In genomic region chr7:128781126-128781525, GRCh38 we compare ENCODE assay signal across 23 cellular contexts. TPM values are rescaled to one million over a fixed set of nuclear protein-coding genes. Genes with fewer than 3 reads are reported as not detected.
DNase-seq lines count a peak whose midpoint lies in the region; ATAC-seq and TF ChIP-seq lines count a peak whose summit lies in the region.
"Had no signal": no experiment of that assay in that cellular context is flagged by ENCODE, and none has a peak within 500 bp of the region (broad histone marks: within the 10 kb centered on the region; RNA-seq: fewer than 3 reads in every experiment).

No MANE protein-coding gene starts in this region.

- H3K27me3 Mint-ChIP-seq in HFFc6 (ENCODE audit: insufficient read depth) (peaks cover 15% of the 10 kb centered on the region), CD14-positive monocyte (ENCODE audit: low read depth in 3 of 3) (peaks cover 2 to 8% (median 8%) of the 10 kb centered on the region in 3 donors)
- H3K27me3 Mint-ChIP-seq: activated CD4-positive, alpha-beta memory T cell treated with anti-CD3 and anti-CD28 coated beads for 36 hours had no signal

- ATAC-seq in sciatic nerve (peak; percentile 80), GM19455 (IDR thresholded peaks at IDR 0.05; ENCODE audit: unreplicated experiment) (no peak), GM21526 (IDR thresholded peaks at IDR 0.05; ENCODE audit: low FRiP score, unreplicated experiment) (no peak)
- ATAC-seq: naive thymus-derived CD8-positive, alpha-beta T cell had no signal

- peak; percentile 38 for DNase-seq in AG04450 (ENCODE audit: low read depth, low spot score)
- DNase-seq in HFFc6, result peak; percentile 39
- DNase-seq in fibroblast of peridontal ligament (ENCODE audit: extremely low read depth), result peak; percentile 49
- DNase-seq in sciatic nerve (ENCODE audit: low spot score), result no peak
- DNase-seq in HUDEP-2 (lab: John Stamatoyannopoulos, UW; ENCODE audit: unreplicated experiment in 76 of 76), result no peak
- DNase-seq in CD14-positive monocyte (ENCODE audit: low spot score), result no peak
- DNase-seq: activated CD4-positive, alpha-beta memory T cell treated with anti-CD3 and anti-CD28 coated beads for 36 hours; activated naive CD4-positive, alpha-beta T cell treated with anti-CD3 and anti-CD28 coated beads, Interleukin-2, amount 50 U/mL, for 16 hours; activated T-cell treated with anti-CD3 and anti-CD28 coated beads, Interleukin-2, amount 50 U/mL, for 1 hour; brain microvascular endothelial cell; left ventricle myocardium inferior; naive thymus-derived CD8-positive, alpha-beta T cell; stimulated activated CD4-positive, alpha-beta T cell treated with anti-CD3 and anti-CD28 coated beads, Interleukin-15, amount 100 ng/mL, for 24 hours; stimulated activated naive CD4-positive, alpha-beta T cell had no signal

- peak overlapping the region; percentile 24 for H3K27ac ChIP-seq in AG04450 (ENCODE audit: low read depth, low read length)
- H3K27ac ChIP-seq: brain microvascular endothelial cell, left ventricle myocardium inferior, prostate gland, RWPE1 had no signal

- H3K4me1 Mint-ChIP-seq in HFFc6 (ENCODE audit: low read depth), result peaks cover 33% of the 10 kb centered on the region
- H3K4me1 Mint-ChIP-seq in CD14-positive monocyte, result peaks cover 2% of the 10 kb centered on the region
- H3K4me1 Mint-ChIP-seq: naive thymus-derived CD8-positive, alpha-beta T cell had no signal

- H3K4me3 Mint-ChIP-seq in HFFc6 (no peak overlapping the region), CD14-positive monocyte (no peak overlapping the region)
- H3K4me3 Mint-ChIP-seq: activated CD4-positive, alpha-beta memory T cell treated with anti-CD3 and anti-CD28 coated beads for 36 hours; naive thymus-derived CD8-positive, alpha-beta T cell had no signal

- H3K36me3 Mint-ChIP-seq in HFFc6 (ENCODE audit: low read depth) (peaks cover 18% of the 10 kb centered on the region), CD14-positive monocyte (peaks cover 0 to 4% of the 10 kb centered on the region in 2 donors)

- CTCF ChIA-PET in AG04450 (lab: Charles Lee), result no interaction called here

- POLR2A ChIA-PET in AG04450 (lab: Yijun Ruan, JAX), result interaction anchor here (0.5 to 1.9 kb wide), 4 partner anchors 13 to 102 kb away, joined by 3 to 6 read pairs (median 5); no protein-coding TSS in a partner anchor

- peaks cover 8% of the 10 kb centered on the region for H3K9me3 ChIP-seq in AG04450 (ENCODE audit: control insufficient read depth, insufficient read depth, low read length)
- H3K9me3 ChIP-seq: prostate gland had no signal

- H3K27me3 ChIP-seq in AG04450 (ENCODE audit: control insufficient read depth, insufficient read depth, low read length), result peaks cover 5% of the 10 kb centered on the region
- H3K27me3 ChIP-seq: brain microvascular endothelial cell had no signal

- H3K27ac Mint-ChIP-seq in HFFc6 (peak overlapping the region; percentile 62), CD14-positive monocyte (no peak overlapping the region)
- H3K27ac Mint-ChIP-seq: activated CD4-positive, alpha-beta memory T cell treated with anti-CD3 and anti-CD28 coated beads for 36 hours; naive thymus-derived CD8-positive, alpha-beta T cell had no signal

- H3K4me3 ChIP-seq in AG04450 (ENCODE audit: low read depth, low read length), result no peak overlapping the region
- H3K4me3 ChIP-seq: left ventricle myocardium inferior, prostate gland had no signal

- TF ChIP-seq CTCF in AG04450 (IDR thresholded peaks at IDR 0.05; ENCODE audit: low read depth, low read length) (no peak), HFFc6 (IDR thresholded peaks at IDR 0.05) (no peak; the same call in 1 of the 2 replicates), CD14-positive monocyte (IDR thresholded peaks at IDR 0.05) (no peak)

- intact Hi-C loops in sciatic nerve (cut with DNase I) (no loop called here), CD14-positive monocyte (cut with micrococcal nuclease) (no loop called here)

- H3K9me3 Mint-ChIP-seq in HFFc6 (peaks cover 27% of the 10 kb centered on the region), CD14-positive monocyte (peaks cover 9 to 25% (median 17%) of the 10 kb centered on the region in 7 donors)

RNA-seq across cellular contexts. Expression of gene OPN1SW, which starts 5.5 kb away (rescaled TPM):
- not detected in 2 replicates for polyA plus RNA-seq in AG04450 (2011; rRNA removed)
- polyA minus RNA-seq in AG04450 (2011; rRNA and poly(A)+ RNA removed), result not detected in 2 replicates
- total RNA-seq in HFFc6 (2021; fragmentation: NEBNext Ultra II Directional; extraction: Animal tissue kit (Norgen Biotek cat#: 25700)), result not detected
- not detected for total RNA-seq in sciatic nerve
- polyA plus RNA-seq in CD14-positive monocyte, result not detected
- total RNA-seq: A673; activated CD4-positive, alpha-beta memory T cell treated with anti-CD3 and anti-CD28 coated beads for 36 hours; left ventricle myocardium inferior; M059J; naive thymus-derived CD8-positive, alpha-beta T cell; prostate gland; T-helper 1 cell treated with Interleukin-12 subunit alpha and Interleukin-12 subunit beta and Interleukin-4 antibody, amounts not matched to agents 30 ng/mL and 1 ng/mL, for 36 hours; ureter had no signal
- polyA plus RNA-seq: esophagus had no signal

RNA-seq across cellular contexts. Expression of gene CCDC136, which starts 10.6 kb away (rescaled TPM):
- 17.8 and 19.7 TPM in 2 replicates for polyA plus RNA-seq in AG04450 (2011; rRNA removed)
- 22.0 and 24.5 TPM in 2 replicates for polyA minus RNA-seq in AG04450 (2011; rRNA and poly(A)+ RNA removed)
- total RNA-seq in HFFc6 (2021; fragmentation: NEBNext Ultra II Directional; extraction: Animal tissue kit (Norgen Biotek cat#: 25700)), result 10 to 100 TPM in 4 of 6 experiments, 1 to 10 TPM in 2; 7.4 to 16.5 (median 13.7) TPM
- total RNA-seq in sciatic nerve, result 5.9 TPM
- polyA plus RNA-seq in CD14-positive monocyte, result under 1 TPM in 1 of 2 donors, not detected in 1; 0.26 TPM

RNA-seq across cellular contexts. Expression of gene CALU, which starts 42.0 kb away (rescaled TPM):
- polyA plus RNA-seq in AG04450 (2011; rRNA removed), result 593 and 815 TPM in 2 replicates
- 317 and 441 TPM in 2 replicates for polyA minus RNA-seq in AG04450 (2011; rRNA and poly(A)+ RNA removed)
- total RNA-seq in HFFc6 (2021; fragmentation: NEBNext Ultra II Directional; extraction: Animal tissue kit (Norgen Biotek cat#: 25700)), result 100 to 1,000 TPM; 821 to 941 (median 887) TPM
- total RNA-seq in sciatic nerve, result 96.0 TPM
- polyA plus RNA-seq in CD14-positive monocyte, result 10 to 100 TPM; 33.2 to 44.0 TPM

RNA-seq across cellular contexts. Expression of gene FLNC, which starts 49.1 kb away (rescaled TPM):
- polyA plus RNA-seq in AG04450 (2011; rRNA removed), result 25.8 and 44.7 TPM in 2 replicates
- 157 and 215 TPM in 2 replicates for polyA minus RNA-seq in AG04450 (2011; rRNA and poly(A)+ RNA removed)
- 100 to 1,000 TPM; 492 to 540 (median 512) TPM for total RNA-seq in HFFc6 (2021; fragmentation: NEBNext Ultra II Directional; extraction: Animal tissue kit (Norgen Biotek cat#: 25700))
- total RNA-seq in sciatic nerve, result 11.7 TPM
- not detected for polyA plus RNA-seq in CD14-positive monocyte
- total RNA-seq: naive thymus-derived CD8-positive, alpha-beta T cell had no signal

Comparison
In these comparisons a context has a peak if more than half of its experiments do, and no peak if none do; other contexts are left out.
1. DNase-seq: peak in AG04450 (single experiment), HFFc6 (single experiment) and fibroblast of peridontal ligament (single experiment); none in sciatic nerve (single experiment), HUDEP-2 (0 of 76) and CD14-positive monocyte (single experiment).